Comparison of ENCODE assay signal across 1 cellular context in genomic region chr6:36118550-36119107, GRCh38.
A peak's percentile ranks its signal among the peaks of the same experiment; 100 is the strongest.
TF ChIP-seq lines count a peak whose summit lies in the region.

No MANE protein-coding gene starts in this region.

TF ChIP-seq in K562, 482 proteins besides CTCF, POLR2A, EP300 and RAD21 (continued from another document and continues in another):
- TF ChIP-seq ZBTB11 (CRISPR knock-in tag; IDR thresholded peaks at IDR 0.05) (peak in 1 of 3 experiments; percentile 70; a peak in 2 of 6 replicates), ZNF121 (CRISPR knock-in tag; conservative IDR thresholded peaks at IDR 0.05) (no peak), U2AF1 (optimal IDR thresholded peaks at IDR 0.05; ENCODE audit: low read depth, low read length) (no peak), NELFE (IDR thresholded peaks at IDR 0.05; ENCODE audit: insufficient read depth, insufficient read length) (no peak), CCNT2 (IDR thresholded peaks at IDR 0.05; ENCODE audit: borderline replicate concordance, extremely low read depth, insufficient read length, low read depth, low read length) (peak; percentile 66), CREBBP (IDR thresholded peaks at IDR 0.05; ENCODE audit: low read depth, low read length) (no peak), CBFB (CRISPR knock-in tag; IDR thresholded peaks at IDR 0.05) (peak; percentile 91), IRF9 (tag; IDR thresholded peaks at IDR 0.05) (no peak), ZBTB26 (CRISPR knock-in tag; IDR thresholded peaks at IDR 0.05) (no peak), REST (CRISPR knock-in tag; IDR thresholded peaks at IDR 0.05; ENCODE audit: low read depth) (no peak), IFI16 (CRISPR knock-in tag; IDR thresholded peaks at IDR 0.05) (no peak), MITF (IDR thresholded peaks at IDR 0.05) (no peak), MAFF (IDR thresholded peaks at IDR 0.05; ENCODE audit: low read length) (peak; percentile 68), PBX2 (CRISPR knock-in tag; IDR thresholded peaks at IDR 0.05; ENCODE audit: low read depth) (no peak), PBX2 (tag; conservative IDR thresholded peaks at IDR 0.05; ENCODE audit: low read depth) (peak; percentile 84), KLF16 (IDR thresholded peaks at IDR 0.05) (0 out of 2 replicates have a peak, but pooled peaks have one; percentile 59), CXXC5 (CRISPR knock-in tag; IDR thresholded peaks at IDR 0.05) (peak; percentile 54), MIER1 (IDR thresholded peaks at IDR 0.05; ENCODE audit: low read depth) (no peak), RB1 (IDR thresholded peaks at IDR 0.05; ENCODE audit: low read depth) (peak; percentile 49; the same call in 1 of the 2 replicates), TFAM (CRISPR knock-in tag; conservative IDR thresholded peaks at IDR 0.05) (no peak), ZKSCAN1 (IDR thresholded peaks at IDR 0.05; ENCODE audit: low read depth, low read length) (peak; percentile 91), MCM2 (IDR thresholded peaks at IDR 0.05; ENCODE audit: low read depth) (no peak), BHLHE40 (IDR thresholded peaks at IDR 0.05; ENCODE audit: low read length) (no peak; the same call in 1 of the 2 replicates), KLF1 (tag; IDR thresholded peaks at IDR 0.05) (peak; percentile 69; the same call in 1 of the 2 replicates), TAL1 (IDR thresholded peaks at IDR 0.05) (peak; percentile 87), ZNF311 (CRISPR knock-in tag; IDR thresholded peaks at IDR 0.05) (no peak), RBM39 (optimal IDR thresholded peaks at IDR 0.05; ENCODE audit: low read depth, low read length) (no peak), ZBTB2 (IDR thresholded peaks at IDR 0.05) (peak; percentile 61; the same call in 1 of the 2 replicates), SP2 (IDR thresholded peaks at IDR 0.05; ENCODE audit: extremely low read depth, low read depth, low read length, poor library complexity, severe bottlenecking) (no peak), KAT8 (IDR thresholded peaks at IDR 0.05; ENCODE audit: low read depth) (no peak), PHB (CRISPR knock-in tag; IDR thresholded peaks at IDR 0.05) (no peak), PCBP2 (IDR thresholded peaks at IDR 0.05; ENCODE audit: low read depth, low read length, poor library complexity, severe bottlenecking) (no peak), ZNF175 (CRISPR knock-in tag; IDR thresholded peaks at IDR 0.05; ENCODE audit: low read depth) (no peak), TFE3 (CRISPR knock-in tag; IDR thresholded peaks at IDR 0.05) (no peak), SMC3 (conservative IDR thresholded peaks at IDR 0.05; ENCODE audit: insufficient read depth, low read depth, low read length) (no peak), CC2D1A (IDR thresholded peaks at IDR 0.05) (no peak), RBM17 (IDR thresholded peaks at IDR 0.05; ENCODE audit: borderline replicate concordance, low read depth, low read length) (no peak), MYC (IDR thresholded peaks at IDR 0.05; ENCODE audit: low read depth, low read length) (no peak; the same call in 1 of the 2 replicates), MYC (CRISPR knock-in tag; IDR thresholded peaks at IDR 0.05; ENCODE audit: borderline replicate concordance, low read depth) (no peak), FOXK2 (conservative IDR thresholded peaks at IDR 0.05 in 1 of 2, IDR thresholded peaks at IDR 0.05 in 1 of 2; ENCODE audit: low read depth in 2 of 2) (peak; percentile 90), GABPB2 (CRISPR knock-in tag; conservative IDR thresholded peaks at IDR 0.05) (no peak), PHF8 (IDR thresholded peaks at IDR 0.05; ENCODE audit: borderline replicate concordance, low read length) (peak; percentile 10; the same call in 1 of the 2 replicates), MNT (conservative IDR thresholded peaks at IDR 0.05) (peak; percentile 43 to 85; a peak in 3 of 4 replicates), CEBPG (CRISPR knock-in tag; IDR thresholded peaks at IDR 0.05) (peak; percentile 92), CEBPG (tag; conservative IDR thresholded peaks at IDR 0.05 in 1 of 2, IDR thresholded peaks at IDR 0.05 in 1 of 2) (peak; percentile 88 to 94), PYGO2 (tag; IDR thresholded peaks at IDR 0.05) (no peak), PHF20 (IDR thresholded peaks at IDR 0.05; ENCODE audit: partially characterized antibody) (no peak)
